Comparison of ENCODE assay signal across 22 cellular contexts in genomic region chr7:100685049-100685605, GRCh38. TPM values are rescaled to one million over a fixed set of nuclear protein-coding genes. Genes with fewer than 3 reads are reported as not detected.
DNase-seq lines count a peak whose midpoint lies in the region; ATAC-seq, FAIRE-seq and TF ChIP-seq lines count a peak whose summit lies in the region.
"Had no signal": no experiment of that assay in that cellular context is flagged by ENCODE, and none has a peak within 500 bp of the region (broad histone marks: within the 10 kb centered on the region; RNA-seq: fewer than 3 reads in every experiment).

No MANE protein-coding gene starts in this region.

- no peak for ATAC-seq in HepG2
- ATAC-seq: GM23338 had no signal

- TF ChIP-seq POLR2A in HepG2 (IDR thresholded peaks at IDR 0.05; ENCODE audit: insufficient read depth in 1 of 2, low read depth in 2 of 2, low read length in 2 of 2), result no peak

- H2AFZ ChIP-seq in HepG2 (ENCODE audit: low read length), result no peak overlapping the region
- H2AFZ ChIP-seq: GM23338 had no signal

- H4K20me1 ChIP-seq in HepG2 (ENCODE audit: insufficient read depth, low read length), result peaks cover 18% of the 10 kb centered on the region; the same call in 1 of the 2 replicates

- peaks cover 24% of the 10 kb centered on the region for H3K4me1 Mint-ChIP-seq in activated naive CD4-positive, alpha-beta T cell treated with anti-CD3 and anti-CD28 coated beads for 36 hours (ENCODE audit: low read depth)

- no TSS peak for BruUV-seq in HepG2 (replicated peaks; lab: Mats Ljungman, UMichigan)

- H3K4me1 ChIP-seq in HEK293 (ENCODE audit: control insufficient read depth, insufficient read depth, low read length), result no peaks in the 10 kb centered on the region; the same call in 1 of the 2 replicates
- peaks cover 2% of the 10 kb centered on the region for H3K4me1 ChIP-seq in HepG2 (ENCODE audit: insufficient read depth, low read length)
- H3K4me1 ChIP-seq: Caco-2 had no signal

- intact Hi-C loops in activated naive CD4-positive, alpha-beta T cell treated with anti-CD3 and anti-CD28 coated beads for 36 hours (cut with micrococcal nuclease), result no loop called here
- intact Hi-C loops in HepG2 (cut with micrococcal nuclease; ENCODE audit: unreplicated experiment), result no loop called here

- H3K9ac ChIP-seq in HepG2 (ENCODE audit: insufficient read depth, low read depth, low read length), result no peak overlapping the region
- H3K9ac ChIP-seq: KMS-11 had no signal

- H3K27me3 ChIP-seq in HepG2 (ENCODE audit: control insufficient read depth in 1 of 2, insufficient read depth in 2 of 2, low read length in 2 of 2), result no peaks in the 10 kb centered on the region

- no peak for TF ChIP-seq RAD21 in HepG2 (CRISPR knock-in tag; IDR thresholded peaks at IDR 0.05)

- CTCF ChIA-PET in activated naive CD4-positive, alpha-beta T cell treated with anti-CD3 and anti-CD28 coated beads for 36 hours (lab: Charles Lee), result interaction anchor here (0.7 to 3.0 kb wide), 2 partner anchors 7 to 20 kb away, joined by 4 to 17 read pairs; partner anchors contain the start of genes GIGYF1 and POP7
- CTCF ChIA-PET in HEK293 (lab: Yijun Ruan, JAX) (no interaction called here), HepG2 (lab: Yijun Ruan, JAX; ENCODE audit: low intra/inter-chr PET ratio, low total read pairs) (no interaction called here)

- peaks cover 10% of the 10 kb centered on the region for H3K36me3 Mint-ChIP-seq in activated naive CD4-positive, alpha-beta T cell treated with anti-CD3 and anti-CD28 coated beads for 36 hours (ENCODE audit: low read depth)

- no peaks in the 10 kb centered on the region for H3K9me3 ChIP-seq in HEK293 (ENCODE audit: control insufficient read depth, insufficient read depth, low read depth, low read length)
- no peaks in the 10 kb centered on the region for H3K9me3 ChIP-seq in HepG2 (ENCODE audit: low read length)
- H3K9me3 ChIP-seq: Caco-2 had no signal

- 94% methylated on average over 16 of the region's 18 CpGs for WGBS in HepG2 (ENCODE audit: low lambda C conversion rate)

- H3K4me3 ChIP-seq in HEK293 (ENCODE audit: low read depth, low read length) (no peak overlapping the region), HepG2 (replicated peaks in 1 of 3; ENCODE audit: insufficient read depth in 1 of 3, low read depth in 2 of 3, low read length in 3 of 3) (no peak overlapping the region)
- H3K4me3 ChIP-seq: GM23338 had no signal

- H3K4me2 ChIP-seq in HepG2 (ENCODE audit: low read depth, low read length), result no peak overlapping the region
- H3K4me2 ChIP-seq: GM23338, KMS-11 had no signal

- H3K27ac Mint-ChIP-seq in activated naive CD4-positive, alpha-beta T cell treated with anti-CD3 and anti-CD28 coated beads for 36 hours, result peak overlapping the region; percentile 46
- H3K27ac Mint-ChIP-seq: CD4-positive, alpha-beta T cell; GM23338 had no signal

- H3K36me3 ChIP-seq in HEK293 (ENCODE audit: control insufficient read depth in 2 of 2, insufficient read depth in 1 of 2, low read length in 2 of 2) (peaks cover 0 to 91% of the 10 kb centered on the region in 2 experiments; a peak in 2 of 3 replicates), HepG2 (replicated peaks in 1 of 2; ENCODE audit: control insufficient read depth in 1 of 2, insufficient read depth in 2 of 2, low read length in 2 of 2) (peaks cover 49 to 73% of the 10 kb centered on the region in 2 experiments)

- no peak overlapping the region for H3K4me3 Mint-ChIP-seq in activated naive CD4-positive, alpha-beta T cell treated with anti-CD3 and anti-CD28 coated beads for 36 hours
- H3K4me3 Mint-ChIP-seq: CD4-positive, alpha-beta T cell; GM23338; HFFc6 had no signal

- in situ Hi-C loops in HepG2 (cut with HindIII; ENCODE audit: extremely low pct_ligation_motif_present, low pct_unique_long_range_greater_than_20kb), result no loop called here

- no peak overlapping the region for H3K27ac ChIP-seq in HEK293 (ENCODE audit: extremely low read depth, low read depth, low read length)
- no peak overlapping the region for H3K27ac ChIP-seq in HepG2 (ENCODE audit: extremely low read length, insufficient read depth, low read length)
- H3K27ac ChIP-seq: KMS-11 had no signal

- POLR2A ChIA-PET in HEK293 (lab: Yijun Ruan, JAX) (interaction anchor here (1.2 kb wide), 1 partner anchor 21 kb away, joined by 3 read pairs; the partner anchor contains the start of gene POP7), HepG2 (lab: Yijun Ruan, JAX) (no interaction called here)

- TF ChIP-seq CTCF in HEK293 (tag by site-specific recombination; IDR thresholded peaks at IDR 0.05) (no peak), HepG2 (CRISPR knock-in tag; IDR thresholded peaks at IDR 0.05) (no peak)

- FAIRE-seq in frontal cortex (lab: Jason Lieb, UNC), result no peak
- no peak for FAIRE-seq in HepG2 (lab: Jason Lieb, UNC)

- TF ChIP-seq EP300 in HepG2 (IDR thresholded peaks at IDR 0.05; ENCODE audit: low read depth in 2 of 2, low read length in 2 of 2), result no peak
- TF ChIP-seq EP300 in HepG2 (CRISPR knock-in tag; IDR thresholded peaks at IDR 0.05; ENCODE audit: borderline replicate concordance), result no peak

- H3K27me3 Mint-ChIP-seq in activated naive CD4-positive, alpha-beta T cell treated with anti-CD3 and anti-CD28 coated beads for 36 hours (ENCODE audit: low read depth), result no peaks in the 10 kb centered on the region
- H3K27me3 Mint-ChIP-seq: CD4-positive, alpha-beta T cell had no signal

- DNase-seq in activated naive CD4-positive, alpha-beta T cell treated with anti-CD3 and anti-CD28 coated beads for 36 hours, result no peak
- DNase-seq in activated naive CD4-positive, alpha-beta T cell treated with Interleukin-2 at 50 U/mL for 16 hours, result no peak
- peak; percentile 11 to 30 for DNase-seq in frontal cortex (ENCODE audit: low spot score in 2 of 2)
- no peak for DNase-seq in HepG2 (ENCODE audit: low spot score)
- DNase-seq in NCI-H446 (lab: John Stamatoyannopoulos, UW), result no peak
- no peak for DNase-seq in activated CD4-positive, alpha-beta T cell treated with anti-CD3 and anti-CD28 coated beads for 1 hour
- DNase-seq: Caco-2; CD4-positive, alpha-beta T cell; DMS53; EL; HFFc6; MV-4-11; NCI-H1694 treated with DMSO at 0.1 percent for 48 hours; NCI-H2227 treated with DMSO at 0.1 percent for 48 hours; NCI-H524; RPMI8226; SIG-M5 had no signal

- H3K9me3 Mint-ChIP-seq in activated naive CD4-positive, alpha-beta T cell treated with anti-CD3 and anti-CD28 coated beads for 36 hours, result no peaks in the 10 kb centered on the region
- H3K9me3 Mint-ChIP-seq: CD4-positive, alpha-beta T cell; GM23338; HFFc6 had no signal

- H3K79me2 ChIP-seq in HepG2 (ENCODE audit: insufficient read depth, low read length), result peaks cover 17% of the 10 kb centered on the region

RNA-seq across cellular contexts. Expression of gene GIGYF1, which starts 8.9 kb away (rescaled TPM):
- 10 to 100 TPM; 32.8 to 37.8 TPM for total RNA-seq in activated naive CD4-positive, alpha-beta T cell treated with anti-CD3 and anti-CD28 coated beads for 36 hours
- 15.1 TPM for total RNA-seq in frontal cortex
- 6.4 and 16.1 TPM in 2 replicates for total RNA-seq in HepG2 (2016; rRNA removed; fragmentation: Illumina TruSeq; extraction: Trizol)
- 1.1 TPM in 2 replicates for total RNA-seq in HepG2 (2016; cell fraction: cytosol; rRNA removed; fragmentation: Illumina TruSeq; extraction: Trizol; ENCODE audit: low read depth)
- 5.2 and 15.6 TPM in 2 replicates for total RNA-seq in HepG2 (2016; cell fraction: insoluble cytoplasmic fraction; rRNA removed; fragmentation: Illumina TruSeq; extraction: Trizol)
- total RNA-seq in HepG2 (2016; cell fraction: membrane; rRNA removed; fragmentation: Illumina TruSeq; extraction: Trizol), result 2.5 and 3.1 TPM in 2 replicates
- 20.9 and 26.7 TPM in 2 replicates for total RNA-seq in HepG2 (2016; cell fraction: nucleus; rRNA removed; fragmentation: Illumina TruSeq; extraction: Trizol)
- polyA plus RNA-seq in HepG2 (2011; rRNA removed), result 7.6 and 10.2 TPM in 2 replicates
- 2.9 and 4.4 TPM in 2 replicates for polyA plus RNA-seq in HepG2 (2011; cell fraction: cytosol; rRNA removed)
- 109 and 136 TPM in 2 replicates for polyA plus RNA-seq in HepG2 (2011; cell fraction: nucleus; rRNA removed)
- 14.6 and 15.7 TPM in 2 replicates for polyA plus RNA-seq in HepG2 (2012)
- 0.49 and 0.50 TPM in 2 replicates for polyA plus RNA-seq in HepG2 (2016; cell fraction: cytosol; fragmentation: Illumina TruSeq; extraction: Trizol; ENCODE audit: low read depth)
- polyA plus RNA-seq in HepG2 (2016; cell fraction: insoluble cytoplasmic fraction; fragmentation: Illumina TruSeq; extraction: Trizol; ENCODE audit: low read depth), result 4.7 and 6.6 TPM in 2 replicates
- polyA plus RNA-seq in HepG2 (2016; cell fraction: membrane; fragmentation: Illumina TruSeq; extraction: Trizol; ENCODE audit: low read depth), result 1.2 and 1.8 TPM in 2 replicates
- 82.9 and 91.2 TPM in 2 replicates for polyA plus RNA-seq in HepG2 (2016; cell fraction: nucleus; fragmentation: Illumina TruSeq; extraction: Trizol; ENCODE audit: insufficient read depth, low read depth)
- polyA minus RNA-seq in HepG2 (2011; rRNA and poly(A)+ RNA removed; ENCODE audit: low replicate concordance), result 10.8 and 12.0 TPM in 2 replicates
- polyA minus RNA-seq in HepG2 (2011; cell fraction: cytosol; rRNA and poly(A)+ RNA removed), result 5.3 and 5.8 TPM in 2 replicates
- 29.1 and 35.3 TPM in 2 replicates for polyA minus RNA-seq in HepG2 (2011; cell fraction: nucleus; rRNA and poly(A)+ RNA removed)

RNA-seq across cellular contexts. Expression of gene GNB2, which starts 11.6 kb away (rescaled TPM):
- total RNA-seq in activated naive CD4-positive, alpha-beta T cell treated with anti-CD3 and anti-CD28 coated beads for 36 hours, result 100 to 1,000 TPM; 221 TPM
- total RNA-seq in frontal cortex (72.6 TPM), HepG2 (2016; rRNA removed; fragmentation: Illumina TruSeq; extraction: Trizol) (48.3 and 64.3 TPM in 2 replicates)
- 84.0 and 90.3 TPM in 2 replicates for total RNA-seq in HepG2 (2016; cell fraction: cytosol; rRNA removed; fragmentation: Illumina TruSeq; extraction: Trizol; ENCODE audit: low read depth)
- total RNA-seq in HepG2 (2016; cell fraction: insoluble cytoplasmic fraction; rRNA removed; fragmentation: Illumina TruSeq; extraction: Trizol), result 51.7 and 55.9 TPM in 2 replicates
- 95.7 and 129 TPM in 2 replicates for total RNA-seq in HepG2 (2016; cell fraction: membrane; rRNA removed; fragmentation: Illumina TruSeq; extraction: Trizol)
- total RNA-seq in HepG2 (2016; cell fraction: nucleus; rRNA removed; fragmentation: Illumina TruSeq; extraction: Trizol), result 30.4 and 32.6 TPM in 2 replicates
- 67.1 and 82.0 TPM in 2 replicates for polyA plus RNA-seq in HepG2 (2011; rRNA removed)
- polyA plus RNA-seq in HepG2 (2011; cell fraction: cytosol; rRNA removed), result 69.6 and 88.5 TPM in 2 replicates
- 82.9 and 91.9 TPM in 2 replicates for polyA plus RNA-seq in HepG2 (2011; cell fraction: nucleus; rRNA removed)
- polyA plus RNA-seq in HepG2 (2012), result 80.2 and 110 TPM in 2 replicates
- 141 and 174 TPM in 2 replicates for polyA plus RNA-seq in HepG2 (2016; cell fraction: cytosol; fragmentation: Illumina TruSeq; extraction: Trizol; ENCODE audit: low read depth)
- 105 and 126 TPM in 2 replicates for polyA plus RNA-seq in HepG2 (2016; cell fraction: insoluble cytoplasmic fraction; fragmentation: Illumina TruSeq; extraction: Trizol; ENCODE audit: low read depth)
- polyA plus RNA-seq in HepG2 (2016; cell fraction: membrane; fragmentation: Illumina TruSeq; extraction: Trizol; ENCODE audit: low read depth), result 137 and 159 TPM in 2 replicates
- 84.9 and 92.0 TPM in 2 replicates for polyA plus RNA-seq in HepG2 (2016; cell fraction: nucleus; fragmentation: Illumina TruSeq; extraction: Trizol; ENCODE audit: insufficient read depth, low read depth)
- 104 and 125 TPM in 2 replicates for polyA minus RNA-seq in HepG2 (2011; rRNA and poly(A)+ RNA removed; ENCODE audit: low replicate concordance)
- 35.2 and 43.4 TPM in 2 replicates for polyA minus RNA-seq in HepG2 (2011; cell fraction: cytosol; rRNA and poly(A)+ RNA removed)
- 10.0 and 11.4 TPM in 2 replicates for polyA minus RNA-seq in HepG2 (2011; cell fraction: nucleus; rRNA and poly(A)+ RNA removed)

RNA-seq across cellular contexts. Expression of gene POP7, which starts 20.8 kb away (rescaled TPM):
- 10 to 100 TPM; 23.2 to 29.6 TPM for total RNA-seq in activated naive CD4-positive, alpha-beta T cell treated with anti-CD3 and anti-CD28 coated beads for 36 hours
- total RNA-seq in frontal cortex, result 52.6 TPM
- 91.1 and 91.5 TPM in 2 replicates for total RNA-seq in HepG2 (2016; rRNA removed; fragmentation: Illumina TruSeq; extraction: Trizol)
- total RNA-seq in HepG2 (2016; cell fraction: cytosol; rRNA removed; fragmentation: Illumina TruSeq; extraction: Trizol; ENCODE audit: low read depth), result 80.9 and 134 TPM in 2 replicates
- total RNA-seq in HepG2 (2016; cell fraction: insoluble cytoplasmic fraction; rRNA removed; fragmentation: Illumina TruSeq; extraction: Trizol), result 88.0 and 96.3 TPM in 2 replicates
- 82.0 and 130 TPM in 2 replicates for total RNA-seq in HepG2 (2016; cell fraction: membrane; rRNA removed; fragmentation: Illumina TruSeq; extraction: Trizol)
- total RNA-seq in HepG2 (2016; cell fraction: nucleus; rRNA removed; fragmentation: Illumina TruSeq; extraction: Trizol), result 30.9 and 33.0 TPM in 2 replicates
- 63.9 and 70.6 TPM in 2 replicates for polyA plus RNA-seq in HepG2 (2011; rRNA removed)
- polyA plus RNA-seq in HepG2 (2011; cell fraction: cytosol; rRNA removed), result 59.0 and 91.7 TPM in 2 replicates
- polyA plus RNA-seq in HepG2 (2011; cell fraction: nucleus; rRNA removed), result 30.7 and 33.6 TPM in 2 replicates
- polyA plus RNA-seq in HepG2 (2012), result 35.3 and 43.7 TPM in 2 replicates
- polyA plus RNA-seq in HepG2 (2016; cell fraction: cytosol; fragmentation: Illumina TruSeq; extraction: Trizol; ENCODE audit: low read depth), result 72.9 and 135 TPM in 2 replicates
- 95.2 and 106 TPM in 2 replicates for polyA plus RNA-seq in HepG2 (2016; cell fraction: insoluble cytoplasmic fraction; fragmentation: Illumina TruSeq; extraction: Trizol; ENCODE audit: low read depth)
- polyA plus RNA-seq in HepG2 (2016; cell fraction: membrane; fragmentation: Illumina TruSeq; extraction: Trizol; ENCODE audit: low read depth), result 75.0 and 120 TPM in 2 replicates
- 59.0 and 71.0 TPM in 2 replicates for polyA plus RNA-seq in HepG2 (2016; cell fraction: nucleus; fragmentation: Illumina TruSeq; extraction: Trizol; ENCODE audit: insufficient read depth, low read depth)
- polyA minus RNA-seq in HepG2 (2011; rRNA and poly(A)+ RNA removed; ENCODE audit: low replicate concordance), result 32.0 and 34.2 TPM in 2 replicates
- 21.5 and 21.6 TPM in 2 replicates for polyA minus RNA-seq in HepG2 (2011; cell fraction: cytosol; rRNA and poly(A)+ RNA removed)
- polyA minus RNA-seq in HepG2 (2011; cell fraction: nucleus; rRNA and poly(A)+ RNA removed), result 4.5 and 5.0 TPM in 2 replicates

RNA-seq across cellular contexts. Expression of gene ACTL6B, which starts 28.9 kb away (rescaled TPM):
- not detected for total RNA-seq in activated naive CD4-positive, alpha-beta T cell treated with anti-CD3 and anti-CD28 coated beads for 36 hours
- 163 TPM for total RNA-seq in frontal cortex
- not detected in 2 replicates for total RNA-seq in HepG2 (2016; rRNA removed; fragmentation: Illumina TruSeq; extraction: Trizol)
- total RNA-seq in HepG2 (2016; cell fraction: cytosol; rRNA removed; fragmentation: Illumina TruSeq; extraction: Trizol; ENCODE audit: low read depth), result not detected in 2 replicates
- total RNA-seq in HepG2 (2016; cell fraction: insoluble cytoplasmic fraction; rRNA removed; fragmentation: Illumina TruSeq; extraction: Trizol), result not detected in 2 replicates
- not detected in 2 replicates for total RNA-seq in HepG2 (2016; cell fraction: membrane; rRNA removed; fragmentation: Illumina TruSeq; extraction: Trizol)
- total RNA-seq in HepG2 (2016; cell fraction: nucleus; rRNA removed; fragmentation: Illumina TruSeq; extraction: Trizol), result not detected in 2 replicates
- polyA plus RNA-seq in HepG2 (2011; rRNA removed), result not detected in 2 replicates
- not detected in 2 replicates for polyA plus RNA-seq in HepG2 (2011; cell fraction: cytosol; rRNA removed)
- not detected in 2 replicates for polyA plus RNA-seq in HepG2 (2011; cell fraction: nucleus; rRNA removed)
- polyA plus RNA-seq in HepG2 (2012), result not detected in 2 replicates
- polyA plus RNA-seq in HepG2 (2016; cell fraction: cytosol; fragmentation: Illumina TruSeq; extraction: Trizol; ENCODE audit: low read depth), result not detected in 2 replicates
- polyA plus RNA-seq in HepG2 (2016; cell fraction: insoluble cytoplasmic fraction; fragmentation: Illumina TruSeq; extraction: Trizol; ENCODE audit: low read depth), result not detected in 2 replicates
- not detected in 2 replicates for polyA plus RNA-seq in HepG2 (2016; cell fraction: membrane; fragmentation: Illumina TruSeq; extraction: Trizol; ENCODE audit: low read depth)
- not detected in 2 replicates for polyA plus RNA-seq in HepG2 (2016; cell fraction: nucleus; fragmentation: Illumina TruSeq; extraction: Trizol; ENCODE audit: insufficient read depth, low read depth)
- polyA minus RNA-seq in HepG2 (2011; rRNA and poly(A)+ RNA removed; ENCODE audit: low replicate concordance), result not detected in 2 replicates
- polyA minus RNA-seq in HepG2 (2011; cell fraction: cytosol; rRNA and poly(A)+ RNA removed), result not detected in 2 replicates
- not detected in 2 replicates for polyA minus RNA-seq in HepG2 (2011; cell fraction: nucleus; rRNA and poly(A)+ RNA removed)
- total RNA-seq: A172; Caco-2; CD4-positive, alpha-beta T cell; HFFc6 had no signal
- polyA plus RNA-seq: BJ had no signal

RNA-seq across cellular contexts. Expression of gene EPO, which starts 35.1 kb away (rescaled TPM):
- not detected for total RNA-seq in activated naive CD4-positive, alpha-beta T cell treated with anti-CD3 and anti-CD28 coated beads for 36 hours
- total RNA-seq in frontal cortex, result not detected
- 9.9 and 10.3 TPM in 2 replicates for total RNA-seq in HepG2 (2016; rRNA removed; fragmentation: Illumina TruSeq; extraction: Trizol)
- 10.8 and 15.4 TPM in 2 replicates for total RNA-seq in HepG2 (2016; cell fraction: cytosol; rRNA removed; fragmentation: Illumina TruSeq; extraction: Trizol; ENCODE audit: low read depth)
- total RNA-seq in HepG2 (2016; cell fraction: insoluble cytoplasmic fraction; rRNA removed; fragmentation: Illumina TruSeq; extraction: Trizol), result 9.7 and 9.8 TPM in 2 replicates
- total RNA-seq in HepG2 (2016; cell fraction: membrane; rRNA removed; fragmentation: Illumina TruSeq; extraction: Trizol), result 16.5 and 20.1 TPM in 2 replicates
- total RNA-seq in HepG2 (2016; cell fraction: nucleus; rRNA removed; fragmentation: Illumina TruSeq; extraction: Trizol), result 5.3 and 6.7 TPM in 2 replicates
- polyA plus RNA-seq in HepG2 (2011; rRNA removed), result 25.7 and 26.2 TPM in 2 replicates
- 19.8 and 27.3 TPM in 2 replicates for polyA plus RNA-seq in HepG2 (2011; cell fraction: cytosol; rRNA removed)
- polyA plus RNA-seq in HepG2 (2011; cell fraction: nucleus; rRNA removed), result 19.5 and 22.2 TPM in 2 replicates
- 8.8 and 13.8 TPM in 2 replicates for polyA plus RNA-seq in HepG2 (2012)
- 12.3 and 15.4 TPM in 2 replicates for polyA plus RNA-seq in HepG2 (2016; cell fraction: cytosol; fragmentation: Illumina TruSeq; extraction: Trizol; ENCODE audit: low read depth)
- 10.0 and 11.4 TPM in 2 replicates for polyA plus RNA-seq in HepG2 (2016; cell fraction: insoluble cytoplasmic fraction; fragmentation: Illumina TruSeq; extraction: Trizol; ENCODE audit: low read depth)
- polyA plus RNA-seq in HepG2 (2016; cell fraction: membrane; fragmentation: Illumina TruSeq; extraction: Trizol; ENCODE audit: low read depth), result 14.8 and 16.9 TPM in 2 replicates
- 13.7 and 14.3 TPM in 2 replicates for polyA plus RNA-seq in HepG2 (2016; cell fraction: nucleus; fragmentation: Illumina TruSeq; extraction: Trizol; ENCODE audit: insufficient read depth, low read depth)
- polyA minus RNA-seq in HepG2 (2011; rRNA and poly(A)+ RNA removed; ENCODE audit: low replicate concordance), result 17.8 TPM in 1 of 2 replicates, not detected in the other
- polyA minus RNA-seq in HepG2 (2011; cell fraction: cytosol; rRNA and poly(A)+ RNA removed), result 10.0 and 11.1 TPM in 2 replicates
- 2.6 and 3.1 TPM in 2 replicates for polyA minus RNA-seq in HepG2 (2011; cell fraction: nucleus; rRNA and poly(A)+ RNA removed)
- total RNA-seq: A172; CD4-positive, alpha-beta T cell; GM23338; HFFc6 had no signal
- polyA plus RNA-seq: BJ had no signal

Comparison
In these comparisons a context has a peak if more than half of its experiments do, and no peak if none do; other contexts are left out.
1. DNase-seq: peak in frontal cortex (2 of 2); none in activated naive CD4-positive, alpha-beta T cell treated with anti-CD3 and anti-CD28 coated beads for 36 hours (single experiment), activated naive CD4-positive, alpha-beta T cell treated with Interleukin-2 at 50 U/mL for 16 hours (single experiment), HepG2 (single experiment), NCI-H446 (0 of 2) and activated CD4-positive, alpha-beta T cell treated with anti-CD3 and anti-CD28 coated beads for 1 hour (single experiment).